8 cellular contexts compared by ENCODE assay signal in genomic region chr11:615453-616319, GRCh38. TPM values are rescaled to one million over a fixed set of nuclear protein-coding genes. Genes with fewer than 3 reads are reported as not detected.
DNase-seq lines count a peak whose midpoint lies in the region; ATAC-seq and TF ChIP-seq lines count a peak whose summit lies in the region.

Gene IRF7, minus strand, starts transcription at chr11:615950. Its CDS starts 586 bp downstream, at chr11:615364.

- no peaks in the 10 kb centered on the region for H3K27me3 ChIP-seq in NT2/D1 (ENCODE audit: insufficient read depth, insufficient read length)

- DNase-seq in C1 segment of cervical spinal cord (lab: John Stamatoyannopoulos, UW): peak; percentile 49 to 88 (median 78)
- peak; percentile 38 for DNase-seq in NT2/D1 (ENCODE audit: low read depth, low spot score)
- DNase-seq in activated CD8-positive, alpha-beta memory T cell treated with anti-CD3 and anti-CD28 coated beads, Interleukin-2, amount 50 U/mL, for 1 hour (ENCODE audit: extremely low read depth): peak; percentile 62
- DNase-seq in mesothelial cell of epicardium (ENCODE audit: low spot score in 2 of 2, unreplicated experiment in 2 of 2): peak; percentile 78 to 89
- DNase-seq in stimulated activated CD8-positive, alpha-beta memory T cell treated with anti-CD3 and anti-CD28 coated beads, Interleukin-15, amount 100 ng/mL, for 4 hours (ENCODE audit: low read depth in 2 of 2): peak; percentile 67 to 71

- H3K27me3 Mint-ChIP-seq in mesothelial cell of epicardium (ENCODE audit: low read depth): no peaks in the 10 kb centered on the region

- H3K9ac ChIP-seq in NT2/D1 (ENCODE audit: insufficient read length, low read depth): peak within 1 kb of the TSS; percentile 67

- H3K4me3 Mint-ChIP-seq in mesothelial cell of epicardium: peak within 1 kb of the TSS; percentile 77

- H3K9me3 ChIP-seq in NT2/D1 (ENCODE audit: insufficient read depth, low read length): no peaks in the 10 kb centered on the region

- peaks cover 7% of the 10 kb centered on the region for H3K36me3 Mint-ChIP-seq in mesothelial cell of epicardium

- peak; percentile 75 for ATAC-seq in GM19397 (IDR thresholded peaks at IDR 0.05; ENCODE audit: unreplicated experiment)
- ATAC-seq in HG03565 (IDR thresholded peaks at IDR 0.05; ENCODE audit: unreplicated experiment): peak; percentile 61

- H3K4me3 ChIP-seq in NT2/D1 (ENCODE audit: insufficient read length, low read depth): peak within 1 kb of the TSS; percentile 16

- H3K4me1 ChIP-seq in NT2/D1 (ENCODE audit: insufficient read depth, insufficient read length): peaks cover 32% of the 10 kb centered on the region

- H3K9me3 Mint-ChIP-seq in mesothelial cell of epicardium: no peaks in the 10 kb centered on the region

- peaks cover 90% of the 10 kb centered on the region for H3K36me3 ChIP-seq in NT2/D1 (ENCODE audit: insufficient read depth, insufficient read length, low read length)

- TF ChIP-seq CTCF in mesothelial cell of epicardium (IDR thresholded peaks at IDR 0.05; ENCODE audit: unreplicated experiment): no peak

- peak within 1 kb of the TSS; percentile 95 for H3K27ac Mint-ChIP-seq in mesothelial cell of epicardium

- in situ Hi-C loops in endometrial microvascular endothelial cells (cut with HindIII; ENCODE audit: inconsistent ontology term, low pct_unique_long_range_greater_than_20kb, low sequenced_read_pairs): no loop called here

- peaks cover 12% of the 10 kb centered on the region for H3K4me1 Mint-ChIP-seq in mesothelial cell of epicardium

RNA-seq across cellular contexts. Expression of gene IRF7, which starts in this region (rescaled TPM):
- total RNA-seq in endometrial microvascular endothelial cells (ENCODE audit: inconsistent ontology term): 31.4 TPM
- total RNA-seq in mesothelial cell of epicardium: 20.8 to 24.5 TPM (median 21.9 TPM) in 3 replicates

Comparison
In these comparisons a context has a peak if more than half of its experiments do, and no peak if none do; other contexts are left out.
1. Peak in every context shown above with its lines: DNase-seq, ATAC-seq and H3K4me3 ChIP-seq.